ENCODE assay signal across 1 cellular context in the genomic region with DNA sequence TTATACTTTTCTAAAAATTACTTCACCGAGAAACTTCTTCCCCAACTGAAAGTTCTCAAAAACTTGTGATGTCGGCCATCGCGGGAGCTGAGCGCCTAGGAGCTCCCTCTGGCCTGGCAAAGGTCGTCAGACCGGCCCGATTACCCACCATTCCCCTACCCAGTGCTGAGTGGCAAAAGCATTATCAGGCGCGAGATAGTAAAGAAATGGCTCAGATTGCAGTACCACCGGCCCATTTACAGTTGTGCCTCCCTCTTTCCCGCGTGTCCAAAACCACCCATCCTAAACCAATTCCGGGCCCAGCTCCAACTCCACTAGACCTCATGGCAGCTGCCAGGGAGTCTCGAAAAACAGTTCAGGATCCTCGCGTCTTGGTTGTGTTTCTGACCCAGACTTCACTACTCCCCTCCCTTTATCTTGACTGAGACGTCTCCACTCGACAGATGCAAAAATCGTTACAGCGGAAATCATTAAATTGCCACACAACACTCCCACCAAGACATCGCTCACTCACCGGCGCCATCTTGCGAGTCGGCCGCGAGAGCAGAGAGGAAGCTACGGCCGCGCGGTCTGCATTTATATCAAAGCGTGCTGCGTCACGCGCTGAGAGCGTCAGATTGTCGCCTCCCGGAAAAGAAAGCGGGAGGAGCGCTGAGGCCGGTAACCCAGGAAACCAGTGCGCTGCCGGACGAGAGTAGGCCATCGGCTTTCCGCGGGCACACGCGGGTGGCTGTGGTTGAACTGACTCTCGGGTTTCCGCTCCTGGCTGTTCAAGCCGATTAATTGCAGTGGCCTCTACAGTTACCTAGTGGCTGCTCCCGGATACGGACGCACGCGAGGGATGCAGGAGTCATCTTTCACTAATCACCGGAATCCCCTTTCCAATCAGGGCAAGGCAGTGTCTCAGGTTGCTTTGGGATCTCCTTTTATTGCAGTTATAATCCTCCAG.
A peak's percentile ranks its signal among the peaks of the same experiment; 100 is the strongest.
TF ChIP-seq lines count a peak whose summit lies in the region.

A gene (minus strand): TSS at position 551 of the 949 bp plus-strand sequence. CDS start 28 bp downstream, at position 523.

TF ChIP-seq in HepG2, 621 proteins besides CTCF, POLR2A, EP300 and RAD21 (continued from another document and continues in another):
- TF ChIP-seq ZNF34 (CRISPR knock-in tag; IDR thresholded peaks at IDR 0.05; ENCODE audit: borderline replicate concordance) (no peak), HDAC6 (IDR thresholded peaks at IDR 0.05; ENCODE audit: low read depth, low read length) (no peak), ZC3H4 (CRISPR knock-in tag; IDR thresholded peaks at IDR 0.05; ENCODE audit: borderline replicate concordance) (no peak; the same call in 1 of the 2 replicates), ZNF552 (CRISPR knock-in tag; IDR thresholded peaks at IDR 0.05; ENCODE audit: borderline replicate concordance) (0 out of 2 replicates have a peak, but pooled peaks have one; percentile 66), GABPA (IDR thresholded peaks at IDR 0.05; ENCODE audit: low read depth, low read length) (no peak), GABPA (CRISPR knock-in tag; IDR thresholded peaks at IDR 0.05; ENCODE audit: low read depth) (peak; percentile 76), NFYB (CRISPR knock-in tag; IDR thresholded peaks at IDR 0.05) (no peak; the same call in 1 of the 2 replicates), SMAD1 (CRISPR knock-in tag; IDR thresholded peaks at IDR 0.05; ENCODE audit: borderline replicate concordance, low read depth) (peak; percentile 82; the same call in 1 of the 2 replicates), NFRKB (IDR thresholded peaks at IDR 0.05) (peak; percentile 72; the same call in 1 of the 2 replicates), ZBTB42 (CRISPR knock-in tag; IDR thresholded peaks at IDR 0.05) (no peak), ASH2L (IDR thresholded peaks at IDR 0.05; ENCODE audit: insufficient read length, low read depth, low read length) (peak; percentile 90), FOXK2 (IDR thresholded peaks at IDR 0.05) (no peak), IRX3 (CRISPR knock-in tag; IDR thresholded peaks at IDR 0.05; ENCODE audit: borderline replicate concordance, low read depth) (no peak; the same call in 1 of the 2 replicates), FLYWCH1 (CRISPR knock-in tag; IDR thresholded peaks at IDR 0.05) (no peak), ZNF761 (CRISPR knock-in tag; conservative IDR thresholded peaks at IDR 0.05) (no peak), HNRNPL (IDR thresholded peaks at IDR 0.05; ENCODE audit: low read depth, low read length) (peak; percentile 50; the same call in 1 of the 2 replicates), JUNB (CRISPR knock-in tag; IDR thresholded peaks at IDR 0.05; ENCODE audit: borderline replicate concordance) (no peak), ZNF607 (CRISPR knock-in tag; IDR thresholded peaks at IDR 0.05; ENCODE audit: borderline replicate concordance) (no peak; the same call in 1 of the 2 replicates), PPARG (CRISPR knock-in tag; conservative IDR thresholded peaks at IDR 0.05) (peak; percentile 65), CENPX (CRISPR knock-in tag; IDR thresholded peaks at IDR 0.05) (no peak), ZNF3 (CRISPR knock-in tag; IDR thresholded peaks at IDR 0.05) (no peak), FOSL1 (CRISPR knock-in tag; IDR thresholded peaks at IDR 0.05; ENCODE audit: borderline replicate concordance) (no peak), FOXK1 (CRISPR knock-in tag; IDR thresholded peaks at IDR 0.05; ENCODE audit: borderline replicate concordance, low read depth) (peak; percentile 75; the same call in 1 of the 2 replicates), NR2F6 (IDR thresholded peaks at IDR 0.05) (no peak), NR2F6 (CRISPR knock-in tag; IDR thresholded peaks at IDR 0.05) (peak; percentile 19; the same call in 1 of the 2 replicates), HMG20A (CRISPR knock-in tag; IDR thresholded peaks at IDR 0.05; ENCODE audit: borderline replicate concordance) (no peak), ZFP82 (CRISPR knock-in tag; IDR thresholded peaks at IDR 0.05; ENCODE audit: borderline replicate concordance) (no peak), AHR (CRISPR knock-in tag; IDR thresholded peaks at IDR 0.05) (peak; percentile 86; the same call in 1 of the 2 replicates), POLR2G (IDR thresholded peaks at IDR 0.05; ENCODE audit: low read depth, low read length) (peak; percentile 100), ZNF747 (CRISPR knock-in tag; IDR thresholded peaks at IDR 0.05; ENCODE audit: borderline replicate concordance) (peak; percentile 78; the same call in 1 of the 2 replicates), ZNF550 (CRISPR knock-in tag; IDR thresholded peaks at IDR 0.05; ENCODE audit: borderline replicate concordance) (peak; percentile 24; the same call in 1 of the 2 replicates), REPIN1 (CRISPR knock-in tag; IDR thresholded peaks at IDR 0.05; ENCODE audit: borderline replicate concordance, low read depth) (peak; percentile 91), ZNF282 (IDR thresholded peaks at IDR 0.05; ENCODE audit: partially characterized antibody) (no peak), KDM5A (IDR thresholded peaks at IDR 0.05; ENCODE audit: borderline replicate concordance, low read length) (peak; percentile 72; the same call in 1 of the 2 replicates), FOXA3 (CRISPR knock-in tag; IDR thresholded peaks at IDR 0.05) (peak; percentile 26)
- TF ChIP-seq, protein P1, sequence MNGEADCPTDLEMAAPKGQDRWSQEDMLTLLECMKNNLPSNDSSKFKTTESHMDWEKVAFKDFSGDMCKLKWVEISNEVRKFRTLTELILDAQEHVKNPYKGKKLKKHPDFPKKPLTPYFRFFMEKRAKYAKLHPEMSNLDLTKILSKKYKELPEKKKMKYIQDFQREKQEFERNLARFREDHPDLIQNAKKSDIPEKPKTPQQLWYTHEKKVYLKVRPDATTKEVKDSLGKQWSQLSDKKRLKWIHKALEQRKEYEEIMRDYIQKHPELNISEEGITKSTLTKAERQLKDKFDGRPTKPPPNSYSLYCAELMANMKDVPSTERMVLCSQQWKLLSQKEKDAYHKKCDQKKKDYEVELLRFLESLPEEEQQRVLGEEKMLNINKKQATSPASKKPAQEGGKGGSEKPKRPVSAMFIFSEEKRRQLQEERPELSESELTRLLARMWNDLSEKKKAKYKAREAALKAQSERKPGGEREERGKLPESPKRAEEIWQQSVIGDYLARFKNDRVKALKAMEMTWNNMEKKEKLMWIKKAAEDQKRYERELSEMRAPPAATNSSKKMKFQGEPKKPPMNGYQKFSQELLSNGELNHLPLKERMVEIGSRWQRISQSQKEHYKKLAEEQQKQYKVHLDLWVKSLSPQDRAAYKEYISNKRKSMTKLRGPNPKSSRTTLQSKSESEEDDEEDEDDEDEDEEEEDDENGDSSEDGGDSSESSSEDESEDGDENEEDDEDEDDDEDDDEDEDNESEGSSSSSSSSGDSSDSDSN (CRISPR knock-in tag; IDR thresholded peaks at IDR 0.05) = peak; percentile 83
- TF ChIP-seq, protein P2, sequence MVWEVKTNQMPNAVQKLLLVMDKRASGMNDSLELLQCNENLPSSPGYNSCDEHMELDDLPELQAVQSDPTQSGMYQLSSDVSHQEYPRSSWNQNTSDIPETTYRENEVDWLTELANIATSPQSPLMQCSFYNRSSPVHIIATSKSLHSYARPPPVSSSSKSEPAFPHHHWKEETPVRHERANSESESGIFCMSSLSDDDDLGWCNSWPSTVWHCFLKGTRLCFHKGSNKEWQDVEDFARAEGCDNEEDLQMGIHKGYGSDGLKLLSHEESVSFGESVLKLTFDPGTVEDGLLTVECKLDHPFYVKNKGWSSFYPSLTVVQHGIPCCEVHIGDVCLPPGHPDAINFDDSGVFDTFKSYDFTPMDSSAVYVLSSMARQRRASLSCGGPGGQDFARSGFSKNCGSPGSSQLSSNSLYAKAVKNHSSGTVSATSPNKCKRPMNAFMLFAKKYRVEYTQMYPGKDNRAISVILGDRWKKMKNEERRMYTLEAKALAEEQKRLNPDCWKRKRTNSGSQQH (CRISPR knock-in tag; IDR thresholded peaks at IDR 0.05; ENCODE audit: low read depth) = peak; percentile 60; the same call in 1 of the 2 replicates
- TF ChIP-seq, protein P3, sequence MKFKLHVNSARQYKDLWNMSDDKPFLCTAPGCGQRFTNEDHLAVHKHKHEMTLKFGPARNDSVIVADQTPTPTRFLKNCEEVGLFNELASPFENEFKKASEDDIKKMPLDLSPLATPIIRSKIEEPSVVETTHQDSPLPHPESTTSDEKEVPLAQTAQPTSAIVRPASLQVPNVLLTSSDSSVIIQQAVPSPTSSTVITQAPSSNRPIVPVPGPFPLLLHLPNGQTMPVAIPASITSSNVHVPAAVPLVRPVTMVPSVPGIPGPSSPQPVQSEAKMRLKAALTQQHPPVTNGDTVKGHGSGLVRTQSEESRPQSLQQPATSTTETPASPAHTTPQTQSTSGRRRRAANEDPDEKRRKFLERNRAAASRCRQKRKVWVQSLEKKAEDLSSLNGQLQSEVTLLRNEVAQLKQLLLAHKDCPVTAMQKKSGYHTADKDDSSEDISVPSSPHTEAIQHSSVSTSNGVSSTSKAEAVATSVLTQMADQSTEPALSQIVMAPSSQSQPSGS (CRISPR knock-in tag; IDR thresholded peaks at IDR 0.05) = peak; percentile 64; the same call in 1 of the 2 replicates
- TF ChIP-seq, protein P4, sequence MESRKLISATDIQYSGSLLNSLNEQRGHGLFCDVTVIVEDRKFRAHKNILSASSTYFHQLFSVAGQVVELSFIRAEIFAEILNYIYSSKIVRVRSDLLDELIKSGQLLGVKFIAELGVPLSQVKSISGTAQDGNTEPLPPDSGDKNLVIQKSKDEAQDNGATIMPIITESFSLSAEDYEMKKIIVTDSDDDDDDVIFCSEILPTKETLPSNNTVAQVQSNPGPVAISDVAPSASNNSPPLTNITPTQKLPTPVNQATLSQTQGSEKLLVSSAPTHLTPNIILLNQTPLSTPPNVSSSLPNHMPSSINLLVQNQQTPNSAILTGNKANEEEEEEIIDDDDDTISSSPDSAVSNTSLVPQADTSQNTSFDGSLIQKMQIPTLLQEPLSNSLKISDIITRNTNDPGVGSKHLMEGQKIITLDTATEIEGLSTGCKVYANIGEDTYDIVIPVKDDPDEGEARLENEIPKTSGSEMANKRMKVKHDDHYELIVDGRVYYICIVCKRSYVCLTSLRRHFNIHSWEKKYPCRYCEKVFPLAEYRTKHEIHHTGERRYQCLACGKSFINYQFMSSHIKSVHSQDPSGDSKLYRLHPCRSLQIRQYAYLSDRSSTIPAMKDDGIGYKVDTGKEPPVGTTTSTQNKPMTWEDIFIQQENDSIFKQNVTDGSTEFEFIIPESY (CRISPR knock-in tag; IDR thresholded peaks at IDR 0.05) = peak; percentile 17; the same call in 1 of the 2 replicates
- TF ChIP-seq, protein P5, sequence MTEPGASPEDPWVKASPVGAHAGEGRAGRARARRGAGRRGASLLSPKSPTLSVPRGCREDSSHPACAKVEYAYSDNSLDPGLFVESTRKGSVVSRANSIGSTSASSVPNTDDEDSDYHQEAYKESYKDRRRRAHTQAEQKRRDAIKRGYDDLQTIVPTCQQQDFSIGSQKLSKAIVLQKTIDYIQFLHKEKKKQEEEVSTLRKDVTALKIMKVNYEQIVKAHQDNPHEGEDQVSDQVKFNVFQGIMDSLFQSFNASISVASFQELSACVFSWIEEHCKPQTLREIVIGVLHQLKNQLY (CRISPR knock-in tag; IDR thresholded peaks at IDR 0.05) = no peak; the same call in 1 of the 2 replicates
- TF ChIP-seq, protein P6, sequence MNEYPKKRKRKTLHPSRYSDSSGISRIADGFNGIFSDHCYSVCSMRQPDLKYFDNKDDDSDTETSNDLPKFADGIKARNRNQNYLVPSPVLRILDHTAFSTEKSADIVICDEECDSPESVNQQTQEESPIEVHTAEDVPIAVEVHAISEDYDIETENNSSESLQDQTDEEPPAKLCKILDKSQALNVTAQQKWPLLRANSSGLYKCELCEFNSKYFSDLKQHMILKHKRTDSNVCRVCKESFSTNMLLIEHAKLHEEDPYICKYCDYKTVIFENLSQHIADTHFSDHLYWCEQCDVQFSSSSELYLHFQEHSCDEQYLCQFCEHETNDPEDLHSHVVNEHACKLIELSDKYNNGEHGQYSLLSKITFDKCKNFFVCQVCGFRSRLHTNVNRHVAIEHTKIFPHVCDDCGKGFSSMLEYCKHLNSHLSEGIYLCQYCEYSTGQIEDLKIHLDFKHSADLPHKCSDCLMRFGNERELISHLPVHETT (CRISPR knock-in tag; conservative IDR thresholded peaks at IDR 0.05) = no peak; the same call in 1 of the 2 replicates
- TF ChIP-seq, protein P7, sequence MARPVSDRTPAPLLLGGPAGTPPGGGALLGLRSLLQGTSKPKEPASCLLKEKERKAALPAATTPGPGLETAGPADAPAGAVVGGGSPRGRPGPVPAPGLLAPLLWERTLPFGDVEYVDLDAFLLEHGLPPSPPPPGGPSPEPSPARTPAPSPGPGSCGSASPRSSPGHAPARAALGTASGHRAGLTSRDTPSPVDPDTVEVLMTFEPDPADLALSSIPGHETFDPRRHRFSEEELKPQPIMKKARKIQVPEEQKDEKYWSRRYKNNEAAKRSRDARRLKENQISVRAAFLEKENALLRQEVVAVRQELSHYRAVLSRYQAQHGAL (CRISPR knock-in tag; IDR thresholded peaks at IDR 0.05; ENCODE audit: not compliant biosample characterization) = peak; percentile 25
- TF ChIP-seq, protein P8, sequence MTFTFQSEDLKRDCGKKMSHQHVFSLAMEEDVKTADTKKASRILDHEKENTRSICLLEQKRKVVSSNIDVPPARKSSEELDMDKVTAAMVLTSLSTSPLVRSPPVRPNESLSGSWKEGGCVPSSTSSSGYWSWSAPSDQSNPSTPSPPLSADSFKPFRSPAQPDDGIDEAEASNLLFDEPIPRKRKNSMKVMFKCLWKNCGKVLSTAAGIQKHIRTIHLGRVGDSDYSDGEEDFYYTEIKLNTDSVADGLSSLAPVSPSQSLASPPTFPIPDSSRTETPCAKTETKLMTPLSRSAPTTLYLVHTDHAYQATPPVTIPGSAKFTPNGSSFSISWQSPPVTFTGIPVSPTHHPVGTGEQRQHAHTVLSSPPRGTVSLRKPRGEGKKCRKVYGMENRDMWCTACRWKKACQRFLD (CRISPR knock-in tag; IDR thresholded peaks at IDR 0.05; ENCODE audit: borderline replicate concordance) = peak; percentile 43; the same call in 1 of the 2 replicates
- TF ChIP-seq, protein P9, sequence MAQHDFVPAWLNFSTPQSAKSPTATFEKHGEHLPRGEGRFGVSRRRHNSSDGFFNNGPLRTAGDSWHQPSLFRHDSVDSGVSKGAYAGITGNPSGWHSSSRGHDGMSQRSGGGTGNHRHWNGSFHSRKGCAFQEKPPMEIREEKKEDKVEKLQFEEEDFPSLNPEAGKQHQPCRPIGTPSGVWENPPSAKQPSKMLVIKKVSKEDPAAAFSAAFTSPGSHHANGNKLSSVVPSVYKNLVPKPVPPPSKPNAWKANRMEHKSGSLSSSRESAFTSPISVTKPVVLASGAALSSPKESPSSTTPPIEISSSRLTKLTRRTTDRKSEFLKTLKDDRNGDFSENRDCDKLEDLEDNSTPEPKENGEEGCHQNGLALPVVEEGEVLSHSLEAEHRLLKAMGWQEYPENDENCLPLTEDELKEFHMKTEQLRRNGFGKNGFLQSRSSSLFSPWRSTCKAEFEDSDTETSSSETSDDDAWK (CRISPR knock-in tag; IDR thresholded peaks at IDR 0.05) = no peak
